26 cellular contexts compared by ENCODE assay signal in the genomic region with DNA sequence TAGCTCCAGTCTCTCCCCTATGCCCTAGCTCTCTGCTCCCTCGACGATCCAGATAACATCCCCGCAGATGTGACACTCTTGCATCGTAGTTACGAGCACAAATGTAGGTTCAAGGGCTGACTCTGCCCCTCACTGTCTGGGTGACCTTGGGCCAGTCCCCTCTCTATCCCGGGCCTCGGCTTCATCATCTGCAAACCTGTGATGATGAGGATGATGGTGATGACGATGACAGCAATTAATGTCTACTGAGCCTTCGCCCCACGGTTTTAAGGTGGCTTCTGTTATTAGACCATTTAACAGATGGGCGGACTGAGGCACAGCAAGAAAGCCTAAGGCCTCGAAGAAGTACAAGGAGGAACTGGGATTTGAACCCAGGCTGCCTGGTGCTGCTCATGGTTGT.
DNase-seq lines count a peak whose midpoint lies in the region; ATAC-seq and TF ChIP-seq lines count a peak whose summit lies in the region.
"Had no signal": no experiment of that assay in that cellular context is flagged by ENCODE, and none has a peak within 500 bp of the region (broad histone marks: within the 10 kb centered on the region; RNA-seq: fewer than 3 reads in every experiment).

No MANE protein-coding gene starts in this region.

- peaks cover 3% of the 10 kb centered on the region for H3K9me3 Mint-ChIP-seq in activated CD8-positive, alpha-beta T cell treated with anti-CD3 and anti-CD28 coated beads, Interleukin-2, amount 10 ng/mL, durations not matched to agents 7 days and 5 days (ENCODE audit: insufficient read depth)
- H3K9me3 Mint-ChIP-seq in activated CD8-positive, alpha-beta T cell treated with anti-CD3 and anti-CD28 coated beads for 36 hours: no peaks in the 10 kb centered on the region
- H3K9me3 Mint-ChIP-seq in activated T-helper 17 cell treated with anti-CD3 and anti-CD28 coated beads, Interleukin-2, amount 50 U/mL, for 72 hours: no peaks in the 10 kb centered on the region
- no peaks in the 10 kb centered on the region for H3K9me3 Mint-ChIP-seq in stimulated activated naive B cell treated with anti-CD40 and anti-IgM and Interleukin-4, amounts not matched to agents 10 μg/mL and 1 μg/mL and 100 μg/mL, for 72 hours
- H3K9me3 Mint-ChIP-seq in activated CD4-positive, alpha-beta memory T cell treated with anti-CD3 and anti-CD28 coated beads, Interleukin-2, amount 10 ng/mL, durations not matched to agents 7 days and 5 days: peaks cover under 1% of the 10 kb centered on the region
- H3K9me3 Mint-ChIP-seq: activated CD4-positive, alpha-beta memory T cell treated with anti-CD3 and anti-CD28 coated beads for 36 hours; CD8-positive, alpha-beta T cell; endodermal cell; stimulated activated naive CD8-positive, alpha-beta T cell treated with anti-CD3 and anti-CD28 coated beads, Interleukin-15, Interleukin-2, amounts not matched to agents 100 ng/mL and 50 ng/mL, for 24 hours had no signal

- intact Hi-C loops in activated CD8-positive, alpha-beta T cell treated with anti-CD3 and anti-CD28 coated beads for 36 hours (cut with micrococcal nuclease): no loop called here

- no peaks in the 10 kb centered on the region for H3K27me3 ChIP-seq in layer of hippocampus (ENCODE audit: control insufficient read depth, insufficient read depth, low read length)
- H3K27me3 ChIP-seq: breast epithelium, esophagus squamous epithelium, neutrophil, thyroid gland had no signal

- peak overlapping the region; percentile 80 for H3K27ac Mint-ChIP-seq in activated CD8-positive, alpha-beta T cell treated with anti-CD3 and anti-CD28 coated beads, Interleukin-2, amount 10 ng/mL, durations not matched to agents 7 days and 5 days
- no peak overlapping the region for H3K27ac Mint-ChIP-seq in activated CD8-positive, alpha-beta T cell treated with anti-CD3 and anti-CD28 coated beads for 36 hours
- H3K27ac Mint-ChIP-seq in activated T-helper 17 cell treated with anti-CD3 and anti-CD28 coated beads, Interleukin-2, amount 50 U/mL, for 72 hours: peak overlapping the region; percentile 83
- peak overlapping the region; percentile 9 for H3K27ac Mint-ChIP-seq in stimulated activated naive B cell treated with anti-CD40 and anti-IgM and Interleukin-4, amounts not matched to agents 10 μg/mL and 1 μg/mL and 100 μg/mL, for 72 hours
- H3K27ac Mint-ChIP-seq in activated CD4-positive, alpha-beta memory T cell treated with anti-CD3 and anti-CD28 coated beads, Interleukin-2, amount 10 ng/mL, durations not matched to agents 7 days and 5 days: no peak overlapping the region
- H3K27ac Mint-ChIP-seq: progenitor cell of endocrine pancreas; stimulated activated naive CD8-positive, alpha-beta T cell treated with anti-CD3 and anti-CD28 coated beads, Interleukin-15, Interleukin-2, amounts not matched to agents 100 ng/mL and 50 ng/mL, for 24 hours had no signal

- POLR2A ChIA-PET in activated CD8-positive, alpha-beta T cell treated with anti-CD3 and anti-CD28 coated beads, Interleukin-2, amount 10 ng/mL, durations not matched to agents 7 days and 5 days (lab: Charles Lee): no interaction called here
- POLR2A ChIA-PET in activated CD8-positive, alpha-beta T cell treated with anti-CD3 and anti-CD28 coated beads for 36 hours (lab: Charles Lee): interaction anchor here (0.6 kb wide), 2 partner anchors 10 to 52 kb away, joined by 3 to 4 read pairs; no protein-coding TSS in a partner anchor
- POLR2A ChIA-PET in activated CD4-positive, alpha-beta memory T cell treated with anti-CD3 and anti-CD28 coated beads, Interleukin-2, amount 10 ng/mL, durations not matched to agents 7 days and 5 days (lab: Charles Lee): no interaction called here

- peaks cover 89% of the 10 kb centered on the region for H3K4me1 Mint-ChIP-seq in activated CD8-positive, alpha-beta T cell treated with anti-CD3 and anti-CD28 coated beads, Interleukin-2, amount 10 ng/mL, durations not matched to agents 7 days and 5 days (ENCODE audit: low read depth)
- peaks cover 52% of the 10 kb centered on the region for H3K4me1 Mint-ChIP-seq in activated CD8-positive, alpha-beta T cell treated with anti-CD3 and anti-CD28 coated beads for 36 hours (ENCODE audit: low read depth)
- peaks cover 43% of the 10 kb centered on the region for H3K4me1 Mint-ChIP-seq in activated T-helper 17 cell treated with anti-CD3 and anti-CD28 coated beads, Interleukin-2, amount 50 U/mL, for 72 hours
- peaks cover 31 to 48% of the 10 kb centered on the region in 2 donors for H3K4me1 Mint-ChIP-seq in stimulated activated naive B cell treated with anti-CD40 and anti-IgM and Interleukin-4, amounts not matched to agents 10 μg/mL and 1 μg/mL and 100 μg/mL, for 72 hours
- H3K4me1 Mint-ChIP-seq in activated CD4-positive, alpha-beta memory T cell treated with anti-CD3 and anti-CD28 coated beads, Interleukin-2, amount 10 ng/mL, durations not matched to agents 7 days and 5 days: peaks cover 63% of the 10 kb centered on the region

- DNase-seq in activated CD8-positive, alpha-beta T cell treated with anti-CD3 and anti-CD28 coated beads, Interleukin-2, amount 10 ng/mL, durations not matched to agents 7 days and 5 days: no peak
- DNase-seq in activated CD8-positive, alpha-beta T cell treated with anti-CD3 and anti-CD28 coated beads for 36 hours: no peak
- no peak for DNase-seq in stimulated activated naive B cell treated with anti-CD40 and anti-IgM and Interleukin-4, amounts not matched to agents 10 μg/mL and 1 μg/mL and 100 μg/mL, for 72 hours
- DNase-seq in activated CD4-positive, alpha-beta memory T cell treated with anti-CD3 and anti-CD28 coated beads, Interleukin-2, amount 10 ng/mL, durations not matched to agents 7 days and 5 days: no peak
- DNase-seq in NCI-H2171 treated with DMSO at 0.1 percent for 48 hours (lab: John Stamatoyannopoulos, UW) (no peak), GOT3 (lab: John Stamatoyannopoulos, UW) (no peak)
- DNase-seq: activated CD4-positive, alpha-beta memory T cell treated with anti-CD3 and anti-CD28 coated beads for 36 hours; CD8-positive, alpha-beta T cell; cortex of kidney; DMS153; endodermal cell; esophagus squamous epithelium; NCI-H1092; NCI-H2029 treated with DMSO at 0.1 percent for 48 hours; NCI-H226; NCI-H748 treated with DMSO at 0.1 percent for 48 hours; stimulated activated CD4-positive, alpha-beta T cell treated with anti-CD3 and anti-CD28 coated beads, Interleukin-15, amount 100 ng/mL, for 24 hours; SW 1271; thyroid gland had no signal

- H3K4me3 Mint-ChIP-seq in activated CD8-positive, alpha-beta T cell treated with anti-CD3 and anti-CD28 coated beads, Interleukin-2, amount 10 ng/mL, durations not matched to agents 7 days and 5 days: no peak overlapping the region
- H3K4me3 Mint-ChIP-seq in activated CD8-positive, alpha-beta T cell treated with anti-CD3 and anti-CD28 coated beads for 36 hours: no peak overlapping the region
- no peak overlapping the region for H3K4me3 Mint-ChIP-seq in activated T-helper 17 cell treated with anti-CD3 and anti-CD28 coated beads, Interleukin-2, amount 50 U/mL, for 72 hours
- H3K4me3 Mint-ChIP-seq in stimulated activated naive B cell treated with anti-CD40 and anti-IgM and Interleukin-4, amounts not matched to agents 10 μg/mL and 1 μg/mL and 100 μg/mL, for 72 hours: no peak overlapping the region
- H3K4me3 Mint-ChIP-seq in activated CD4-positive, alpha-beta memory T cell treated with anti-CD3 and anti-CD28 coated beads, Interleukin-2, amount 10 ng/mL, durations not matched to agents 7 days and 5 days: no peak overlapping the region
- H3K4me3 Mint-ChIP-seq: activated CD4-positive, alpha-beta memory T cell treated with anti-CD3 and anti-CD28 coated beads for 36 hours; CD8-positive, alpha-beta T cell; endodermal cell; IgD-negative memory B cell; stimulated activated naive CD8-positive, alpha-beta T cell treated with anti-CD3 and anti-CD28 coated beads, Interleukin-15, Interleukin-2, amounts not matched to agents 100 ng/mL and 50 ng/mL, for 24 hours had no signal

- peak overlapping the region; percentile 88 for H3K27ac ChIP-seq in layer of hippocampus (ENCODE audit: low read depth, low read length)
- H3K27ac ChIP-seq: breast epithelium, esophagus squamous epithelium, thyroid gland had no signal

- CTCF ChIA-PET in activated CD8-positive, alpha-beta T cell treated with anti-CD3 and anti-CD28 coated beads, Interleukin-2, amount 10 ng/mL, durations not matched to agents 7 days and 5 days (lab: Charles Lee): interaction anchor here (1.1 to 1.3 kb wide), 2 partner anchors 51 to 195 kb away, joined by 4 read pairs; no protein-coding TSS in a partner anchor
- CTCF ChIA-PET in activated CD8-positive, alpha-beta T cell treated with anti-CD3 and anti-CD28 coated beads for 36 hours (lab: Charles Lee): interaction anchor here (3.5 kb wide), 1 partner anchor 13 kb away, joined by 12 read pairs; no protein-coding TSS in a partner anchor
- CTCF ChIA-PET in activated CD4-positive, alpha-beta memory T cell treated with anti-CD3 and anti-CD28 coated beads, Interleukin-2, amount 10 ng/mL, durations not matched to agents 7 days and 5 days (lab: Charles Lee): no interaction called here

- TF ChIP-seq CTCF in activated CD8-positive, alpha-beta T cell treated with anti-CD3 and anti-CD28 coated beads for 36 hours (IDR thresholded peaks at IDR 0.05): no peak

- no peak for ATAC-seq in activated CD8-positive, alpha-beta T cell treated with anti-CD3 and anti-CD28 coated beads, Interleukin-2, amount 10 ng/mL, durations not matched to agents 7 days and 5 days
- ATAC-seq in activated CD8-positive, alpha-beta T cell treated with anti-CD3 and anti-CD28 coated beads for 36 hours: no peak
- no peak for ATAC-seq in activated T-helper 17 cell treated with anti-CD3 and anti-CD28 coated beads, Interleukin-2, amount 50 U/mL, for 72 hours (replicated peaks)
- ATAC-seq in stimulated activated naive B cell treated with anti-CD40 and anti-IgM and Interleukin-4, amounts not matched to agents 10 μg/mL and 1 μg/mL and 100 μg/mL, for 72 hours (replicated peaks): no peak
- ATAC-seq: CD8-positive, alpha-beta T cell had no signal

- no peaks in the 10 kb centered on the region for H3K27me3 Mint-ChIP-seq in activated CD8-positive, alpha-beta T cell treated with anti-CD3 and anti-CD28 coated beads, Interleukin-2, amount 10 ng/mL, durations not matched to agents 7 days and 5 days (ENCODE audit: low read depth)
- no peaks in the 10 kb centered on the region for H3K27me3 Mint-ChIP-seq in activated CD8-positive, alpha-beta T cell treated with anti-CD3 and anti-CD28 coated beads for 36 hours
- H3K27me3 Mint-ChIP-seq in activated T-helper 17 cell treated with anti-CD3 and anti-CD28 coated beads, Interleukin-2, amount 50 U/mL, for 72 hours: no peaks in the 10 kb centered on the region
- no peaks in the 10 kb centered on the region for H3K27me3 Mint-ChIP-seq in stimulated activated naive B cell treated with anti-CD40 and anti-IgM and Interleukin-4, amounts not matched to agents 10 μg/mL and 1 μg/mL and 100 μg/mL, for 72 hours
- no peaks in the 10 kb centered on the region for H3K27me3 Mint-ChIP-seq in activated CD4-positive, alpha-beta memory T cell treated with anti-CD3 and anti-CD28 coated beads, Interleukin-2, amount 10 ng/mL, durations not matched to agents 7 days and 5 days
- H3K27me3 Mint-ChIP-seq: activated CD4-positive, alpha-beta memory T cell treated with anti-CD3 and anti-CD28 coated beads for 36 hours; IgD-negative memory B cell; progenitor cell of endocrine pancreas; stimulated activated naive CD8-positive, alpha-beta T cell treated with anti-CD3 and anti-CD28 coated beads, Interleukin-15, Interleukin-2, amounts not matched to agents 100 ng/mL and 50 ng/mL, for 24 hours had no signal

- peaks cover 86% of the 10 kb centered on the region for H3K36me3 Mint-ChIP-seq in activated CD8-positive, alpha-beta T cell treated with anti-CD3 and anti-CD28 coated beads, Interleukin-2, amount 10 ng/mL, durations not matched to agents 7 days and 5 days (ENCODE audit: low read depth)
- peaks cover 48% of the 10 kb centered on the region for H3K36me3 Mint-ChIP-seq in activated CD8-positive, alpha-beta T cell treated with anti-CD3 and anti-CD28 coated beads for 36 hours (ENCODE audit: low read depth)
- H3K36me3 Mint-ChIP-seq in activated T-helper 17 cell treated with anti-CD3 and anti-CD28 coated beads, Interleukin-2, amount 50 U/mL, for 72 hours (ENCODE audit: low read depth): peaks cover 82% of the 10 kb centered on the region
- peaks cover 23 to 40% of the 10 kb centered on the region in 2 donors for H3K36me3 Mint-ChIP-seq in stimulated activated naive B cell treated with anti-CD40 and anti-IgM and Interleukin-4, amounts not matched to agents 10 μg/mL and 1 μg/mL and 100 μg/mL, for 72 hours
- H3K36me3 Mint-ChIP-seq in activated CD4-positive, alpha-beta memory T cell treated with anti-CD3 and anti-CD28 coated beads, Interleukin-2, amount 10 ng/mL, durations not matched to agents 7 days and 5 days (ENCODE audit: low read depth): peaks cover 82% of the 10 kb centered on the region

Comparison
In these comparisons a context has a peak if more than half of its experiments do, and no peak if none do; other contexts are left out.
1. H3K27ac Mint-ChIP-seq: peak in activated CD8-positive, alpha-beta T cell treated with anti-CD3 and anti-CD28 coated beads, Interleukin-2, amount 10 ng/mL, durations not matched to agents 7 days and 5 days (single experiment), activated T-helper 17 cell treated with anti-CD3 and anti-CD28 coated beads, Interleukin-2, amount 50 U/mL, for 72 hours (single experiment) and stimulated activated naive B cell treated with anti-CD40 and anti-IgM and Interleukin-4, amounts not matched to agents 10 μg/mL and 1 μg/mL and 100 μg/mL, for 72 hours (single experiment); none in activated CD8-positive, alpha-beta T cell treated with anti-CD3 and anti-CD28 coated beads for 36 hours (single experiment) and activated CD4-positive, alpha-beta memory T cell treated with anti-CD3 and anti-CD28 coated beads, Interleukin-2, amount 10 ng/mL, durations not matched to agents 7 days and 5 days (single experiment).